10 cellular contexts compared by ENCODE assay signal in the genomic region with DNA sequence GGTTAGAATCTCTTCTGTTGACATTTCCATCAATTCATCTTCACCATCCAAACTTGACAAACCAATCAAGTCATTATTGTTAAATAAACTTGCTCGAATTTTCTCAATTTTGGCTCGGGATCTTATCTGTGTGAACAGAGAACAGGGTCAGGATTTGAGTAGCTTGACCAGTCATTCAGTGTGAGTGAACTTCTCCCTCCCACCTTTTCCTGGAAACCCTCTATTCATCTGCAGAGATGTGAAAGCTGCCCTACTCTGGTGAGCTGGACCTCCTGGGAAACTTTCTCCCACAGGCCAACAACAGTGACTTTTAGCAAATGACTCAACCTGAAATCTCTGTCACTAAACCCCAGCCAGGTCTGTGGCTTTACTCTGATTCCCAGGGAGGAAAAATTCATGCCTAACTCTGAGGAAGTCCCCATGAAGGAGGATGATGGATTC. TPM values are rescaled to one million over a fixed set of nuclear protein-coding genes. Genes with fewer than 3 reads are reported as not detected.
DNase-seq lines count a peak whose midpoint lies in the region; TF ChIP-seq lines count a peak whose summit lies in the region.
"Had no signal": no experiment of that assay in that cellular context is flagged by ENCODE, and none has a peak within 500 bp of the region (broad histone marks: within the 10 kb centered on the region; RNA-seq: fewer than 3 reads in every experiment).

No MANE protein-coding gene starts in this region.

- 43 to 52% methylated on average over 2 of the region's 2 CpGs for WGBS in testis, 2 donors

- H3K4me3 Mint-ChIP-seq in activated naive CD4-positive, alpha-beta T cell treated with anti-CD3 and anti-CD28 coated beads, Interleukin-2, amount 50 U/mL, for 24 hours, result no peak overlapping the region
- H3K4me3 Mint-ChIP-seq: activated naive CD8-positive, alpha-beta T cell treated with anti-CD3 and anti-CD28 coated beads, Interleukin-2, amount 10 ng/mL, durations not matched to agents 7 days and 5 days had no signal

- no peak for DNase-seq in activated naive CD4-positive, alpha-beta T cell treated with anti-CD3 and anti-CD28 coated beads, Interleukin-2, amount 50 U/mL, for 16 hours
- peak in 1 of 2 experiments; percentile 11 for DNase-seq in SJCRH30
- peak; percentile 42 for DNase-seq in fibroblast of mammary gland (ENCODE audit: low read depth)
- peak; percentile 3 for DNase-seq in stromal cell of bone marrow (ENCODE audit: low read depth)
- no peak for DNase-seq in HPDE6-E6E7 (ENCODE audit: extremely low spot score)
- no peak for DNase-seq in NCI-H526 treated with DMSO at 0.1 percent for 48 hours (lab: John Stamatoyannopoulos, UW)
- no peak for DNase-seq in testis
- DNase-seq: activated naive CD8-positive, alpha-beta T cell treated with anti-CD3 and anti-CD28 coated beads, Interleukin-2, amount 10 ng/mL, durations not matched to agents 7 days and 5 days had no signal

- H3K4me1 Mint-ChIP-seq in activated naive CD4-positive, alpha-beta T cell treated with anti-CD3 and anti-CD28 coated beads, Interleukin-2, amount 50 U/mL, for 24 hours, result no peaks in the 10 kb centered on the region

- no peaks in the 10 kb centered on the region for H3K9me3 ChIP-seq in SJCRH30 (replicated peaks)
- no peaks in the 10 kb centered on the region for H3K9me3 ChIP-seq in testis
- H3K9me3 ChIP-seq: BLaER1 had no signal

- H3K36me3 Mint-ChIP-seq in activated naive CD4-positive, alpha-beta T cell treated with anti-CD3 and anti-CD28 coated beads, Interleukin-2, amount 50 U/mL, for 24 hours, result no peaks in the 10 kb centered on the region

- peak overlapping the region; percentile 37; the same call in 1 of the 2 replicates for H3K27ac ChIP-seq in SJCRH30
- no peak overlapping the region for H3K27ac ChIP-seq in testis
- H3K27ac ChIP-seq: BLaER1 had no signal

- no peaks in the 10 kb centered on the region for H3K4me1 ChIP-seq in SJCRH30
- H3K4me1 ChIP-seq in testis, result peaks cover 12% of the 10 kb centered on the region
- H3K4me1 ChIP-seq: BLaER1 had no signal

- H3K27ac Mint-ChIP-seq in activated naive CD4-positive, alpha-beta T cell treated with anti-CD3 and anti-CD28 coated beads, Interleukin-2, amount 50 U/mL, for 24 hours, result peak overlapping the region; percentile 8
- H3K27ac Mint-ChIP-seq: activated naive CD8-positive, alpha-beta T cell treated with anti-CD3 and anti-CD28 coated beads, Interleukin-2, amount 10 ng/mL, durations not matched to agents 7 days and 5 days had no signal

- H3K9me3 Mint-ChIP-seq in activated naive CD4-positive, alpha-beta T cell treated with anti-CD3 and anti-CD28 coated beads, Interleukin-2, amount 50 U/mL, for 24 hours, result no peaks in the 10 kb centered on the region
- H3K9me3 Mint-ChIP-seq: activated naive CD8-positive, alpha-beta T cell treated with anti-CD3 and anti-CD28 coated beads, Interleukin-2, amount 10 ng/mL, durations not matched to agents 7 days and 5 days had no signal

- H3K27me3 ChIP-seq in SJCRH30, result no peaks in the 10 kb centered on the region
- H3K27me3 ChIP-seq in testis, result no peaks in the 10 kb centered on the region
- H3K27me3 ChIP-seq: BLaER1 had no signal

- TF ChIP-seq POLR2A in testis (IDR thresholded peaks at IDR 0.05), result no peak

- no peak for TF ChIP-seq CTCF in fibroblast of mammary gland (conservative IDR thresholded peaks at IDR 0.05; ENCODE audit: control insufficient read depth, insufficient read depth, low read depth, low read length)
- TF ChIP-seq CTCF in testis (IDR thresholded peaks at IDR 0.05), result no peak

- no peaks in the 10 kb centered on the region for H3K27me3 Mint-ChIP-seq in activated naive CD4-positive, alpha-beta T cell treated with anti-CD3 and anti-CD28 coated beads, Interleukin-2, amount 50 U/mL, for 24 hours
- H3K27me3 Mint-ChIP-seq: activated naive CD8-positive, alpha-beta T cell treated with anti-CD3 and anti-CD28 coated beads, Interleukin-2, amount 10 ng/mL, durations not matched to agents 7 days and 5 days had no signal

- no peak overlapping the region for H3K4me3 ChIP-seq in SJCRH30
- no peak overlapping the region for H3K4me3 ChIP-seq in fibroblast of mammary gland (ENCODE audit: control insufficient read depth, low read depth, low read length)
- H3K4me3 ChIP-seq in testis, result no peak overlapping the region
- H3K4me3 ChIP-seq: BLaER1 had no signal

- H3K36me3 ChIP-seq in SJCRH30 (peaks cover 2% of the 10 kb centered on the region), testis (ENCODE audit: low read depth, missing control alignments) (no peaks in the 10 kb centered on the region)

- intact Hi-C loops in testis (cut with DNase I; ENCODE audit: low total_unique reads), result no loop called here

RNA-seq across cellular contexts. Expression of a gene that starts 57.8 kb away (rescaled TPM):
- 23.0 and 23.5 TPM in 2 replicates for total RNA-seq in SJCRH30 (2014; rRNA removed; shearing (Covaris generic))
- 10 to 100 TPM; 46.6 to 53.6 TPM for total RNA-seq in testis
- polyA plus RNA-seq in testis (ENCODE audit: insufficient read depth, low read depth, low replicate concordance), result 77.3 TPM

Comparison
In these comparisons a context has a peak if more than half of its experiments do, and no peak if none do; other contexts are left out.
1. DNase-seq: peak in fibroblast of mammary gland (single experiment) and stromal cell of bone marrow (single experiment); none in activated naive CD4-positive, alpha-beta T cell treated with anti-CD3 and anti-CD28 coated beads, Interleukin-2, amount 50 U/mL, for 16 hours (single experiment), HPDE6-E6E7 (single experiment), NCI-H526 treated with DMSO at 0.1 percent for 48 hours (single experiment) and testis (single experiment).